ENCODE assay signal across 15 cellular contexts in genomic region chr17:1941241-1942065, GRCh38.
DNase-seq lines count a peak whose midpoint lies in the region; ATAC-seq and TF ChIP-seq lines count a peak whose summit lies in the region.
"Had no signal": no experiment of that assay in that cellular context is flagged by ENCODE, and none has a peak within 500 bp of the region (broad histone marks: within the 10 kb centered on the region; RNA-seq: fewer than 3 reads in every experiment).

No MANE protein-coding gene starts in this region.

- H3K4me3 ChIP-seq in WERI-Rb-1 (ENCODE audit: low read depth, low read length): no peak overlapping the region
- H3K4me3 ChIP-seq: A549 had no signal

- no peaks in the 10 kb centered on the region for H3K27me3 ChIP-seq in WERI-Rb-1 (ENCODE audit: insufficient read depth, low read depth, severe bottlenecking)

- peaks cover 26% of the 10 kb centered on the region for H3K4me1 Mint-ChIP-seq in nephron

- H3K4me3 Mint-ChIP-seq in nephron: no peak overlapping the region

- H3K27ac Mint-ChIP-seq in nephron: peak overlapping the region in 2 of 3 experiments; percentile 64 to 80

- H3K36me3 ChIP-seq in WERI-Rb-1: peaks cover 7% of the 10 kb centered on the region

- in situ Hi-C loops in GM13976 (cut with MboI; ENCODE audit: low sequenced_read_pairs, unreplicated experiment): no loop called here

- no peak for TF ChIP-seq CTCF in GM13976 (IDR thresholded peaks at IDR 0.05; ENCODE audit: borderline replicate concordance, control extremely low read depth, extremely low read depth, insufficient read depth, missing control alignments)
- TF ChIP-seq CTCF in WERI-Rb-1 (IDR thresholded peaks at IDR 0.05; ENCODE audit: low read depth, low read length): no peak
- no peak for TF ChIP-seq CTCF in nephron (IDR thresholded peaks at IDR 0.05; ENCODE audit: unreplicated experiment in 3 of 3)

- intact Hi-C loops in sciatic nerve (cut with DNase I): no loop called here

- H3K36me3 Mint-ChIP-seq in nephron (ENCODE audit: low read depth): no peaks in the 10 kb centered on the region

- peak overlapping the region; percentile 82 for H3K27ac ChIP-seq in WERI-Rb-1
- H3K27ac ChIP-seq: A549 had no signal

- peak; percentile 27 for ATAC-seq in sciatic nerve
- ATAC-seq: A549, HCT116, Right ventricle myocardium inferior had no signal

- no peaks in the 10 kb centered on the region for H3K9me3 Mint-ChIP-seq in nephron

- H3K9me3 ChIP-seq in WERI-Rb-1 (ENCODE audit: severe bottlenecking): no peaks in the 10 kb centered on the region
- H3K9me3 ChIP-seq: A549 had no signal

- H3K27me3 Mint-ChIP-seq in nephron (ENCODE audit: low read depth): peaks cover 26% of the 10 kb centered on the region

- DNase-seq in GM13976 (ENCODE audit: low spot score) (peak; percentile 43), WERI-Rb-1 (no peak), sciatic nerve (ENCODE audit: low spot score) (no peak), DMS153 (lab: John Stamatoyannopoulos, UW) (no peak), DMS79 treated with DMSO at 0.1 percent for 48 hours (lab: John Stamatoyannopoulos, UW) (no peak)
- no peak for DNase-seq in central memory CD4-positive, alpha-beta T cell
- DNase-seq: C1 segment of cervical spinal cord, DND-41, KG1, NCI-H1105 treated with DMSO at 0.1 percent for 48 hours, NCI-H1694 had no signal
